Comparison of ENCODE assay signal across 1 cellular context in genomic region chr13:35345992-35346391, GRCh38.
TF ChIP-seq lines count a peak whose summit lies in the region.

No MANE protein-coding gene starts in this region.

TF ChIP-seq in SK-N-SH treated with all-trans-retinoic acid at 6 μM for 48 hours, 23 proteins besides CTCF, POLR2A, EP300 and RAD21 (continued from another document):
- no peak for TF ChIP-seq OSR1 (CRISPR knock-in tag; IDR thresholded peaks at IDR 0.05)
- TF ChIP-seq ZNF8 (CRISPR knock-in tag; IDR thresholded peaks at IDR 0.05): no peak
- no peak for TF ChIP-seq ZNF565 (CRISPR knock-in tag; conservative IDR thresholded peaks at IDR 0.05; ENCODE audit: low read depth)
- no peak for TF ChIP-seq RARB (CRISPR knock-in tag; IDR thresholded peaks at IDR 0.05)
- no peak for TF ChIP-seq ZC3H10 (CRISPR knock-in tag; IDR thresholded peaks at IDR 0.05)
- TF ChIP-seq PPARA (CRISPR knock-in tag; IDR thresholded peaks at IDR 0.05; ENCODE audit: borderline replicate concordance): no peak
- TF ChIP-seq SNAI2 (CRISPR knock-in tag; IDR thresholded peaks at IDR 0.05): no peak
- TF ChIP-seq POU6F1 (CRISPR knock-in tag; IDR thresholded peaks at IDR 0.05; ENCODE audit: borderline replicate concordance, low read depth): no peak
- no peak for TF ChIP-seq BACH2 (CRISPR knock-in tag; IDR thresholded peaks at IDR 0.05; ENCODE audit: borderline replicate concordance)
- no peak for TF ChIP-seq GLIS3 (CRISPR knock-in tag; IDR thresholded peaks at IDR 0.05)
- TF ChIP-seq ARNTL (CRISPR knock-in tag; IDR thresholded peaks at IDR 0.05; ENCODE audit: borderline replicate concordance, low read depth): no peak
- no peak for TF ChIP-seq ZNF70 (CRISPR knock-in tag; IDR thresholded peaks at IDR 0.05)
